ENCODE assay signal across 27 cellular contexts in the genomic region with DNA sequence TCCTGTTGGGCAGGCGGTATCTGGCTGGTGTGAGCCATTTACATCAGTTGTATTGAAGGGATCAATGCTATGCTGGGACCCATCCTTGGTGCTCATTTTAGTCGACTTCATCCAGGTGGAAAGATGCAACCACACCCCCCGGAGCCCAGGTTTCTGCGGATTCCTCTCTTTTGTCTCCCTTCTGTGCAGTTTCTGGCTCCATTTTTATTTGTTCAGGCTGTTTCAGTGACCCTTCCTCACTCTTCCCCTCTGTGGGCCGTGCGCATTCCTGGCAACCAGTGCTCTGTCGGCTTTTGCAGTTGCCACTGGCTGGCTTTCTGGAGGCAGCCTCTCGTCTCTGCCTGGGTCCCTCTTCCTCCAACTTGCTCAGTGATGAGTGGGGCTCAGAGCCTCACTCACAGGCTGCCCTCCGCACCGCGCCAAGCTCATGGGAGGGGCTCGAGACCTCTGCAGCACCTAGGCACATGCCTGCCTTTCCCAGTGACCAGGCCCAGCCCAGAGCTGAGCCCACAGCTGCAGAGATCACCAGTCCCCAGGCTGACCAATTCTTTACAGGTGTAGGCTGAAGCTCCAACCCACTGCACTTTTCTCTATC. TPM values are rescaled to one million over a fixed set of nuclear protein-coding genes. Genes with fewer than 3 reads are reported as not detected.
"Had no signal": no experiment of that assay in that cellular context is flagged by ENCODE, and none has a peak within 500 bp of the region (broad histone marks: within the 10 kb centered on the region; RNA-seq: fewer than 3 reads in every experiment).

No MANE protein-coding gene starts in this region.

- H3K4me3 Mint-ChIP-seq: immature natural killer cell; mesothelial cell of epicardium; naive B cell; natural killer cell treated with Interleukin-12 subunit alpha and Interleukin-12 subunit beta and Interleukin-15 and Interleukin-18, amount 100 ng/mL, for 72 hours; stimulated activated naive B cell treated with anti-CD40 and anti-IgM and Interleukin-4, amounts not matched to agents 10 μg/mL and 1 μg/mL and 100 μg/mL, for 72 hours had no signal

- H3K4me1 ChIP-seq: left ventricle myocardium inferior, right atrium auricular region, right lobe of liver, testis, thyroid gland, transverse colon, upper lobe of left lung had no signal

- H3K9me3 Mint-ChIP-seq: immature natural killer cell; mesothelial cell of epicardium; naive B cell; natural killer cell treated with Interleukin-12 subunit alpha and Interleukin-12 subunit beta and Interleukin-15 and Interleukin-18, amount 100 ng/mL, for 72 hours; stimulated activated naive B cell treated with anti-CD40 and anti-IgM and Interleukin-4, amounts not matched to agents 10 μg/mL and 1 μg/mL and 100 μg/mL, for 72 hours had no signal

- H3K9me3 ChIP-seq: heart left ventricle, left ventricle myocardium inferior, lower lobe of right lung, right atrium auricular region, right lobe of liver, stomach, testis, thyroid gland, transverse colon, upper lobe of left lung had no signal

- DNase-seq: heart left ventricle; hypothalamus; immature natural killer cell; kidney; left ventricle myocardium inferior; lower lobe of right lung; mammary epithelial cell; mesenchymal stem cell; naive B cell; nucleus accumbens; right lobe of liver; stimulated activated CD4-positive, alpha-beta T cell treated with anti-CD3 and anti-CD28 coated beads, Interleukin-12 subunit alpha, Interleukin-12 subunit beta, amount 100 ng/mL, for 4 hours; stimulated activated CD4-positive, alpha-beta T cell treated with anti-CD3 and anti-CD28 coated beads, Interleukin-15, amount 100 ng/mL, for 24 hours; stimulated activated CD4-positive, alpha-beta T cell treated with anti-CD3 and anti-CD28 coated beads, Interleukin-2, amount 100 ng/mL, for 24 hours; stimulated activated CD4-positive, alpha-beta T cell treated with anti-CD3 and anti-CD28 coated beads, Interleukin-4, amount 100 ng/mL, for 1 hour; stimulated activated naive B cell treated with anti-CD40 and anti-IgM and Interleukin-4, amounts not matched to agents 10 μg/mL and 1 μg/mL and 100 μg/mL, for 72 hours; stimulated activated naive CD8-positive, alpha-beta T cell treated with anti-CD3 and anti-CD28 coated beads, Interleukin-15, Interleukin-2, amounts not matched to agents 100 U/mL and 50 U/mL, for 24 hours; stomach; testis; thyroid gland; transverse colon had no signal

- ATAC-seq: heart left ventricle; lower lobe of right lung; natural killer cell treated with Interleukin-12 subunit alpha and Interleukin-12 subunit beta and Interleukin-15 and Interleukin-18, amount 100 ng/mL, for 72 hours; right lobe of liver; stimulated activated naive B cell treated with anti-CD40 and anti-IgM and Interleukin-4, amounts not matched to agents 10 μg/mL and 1 μg/mL and 100 μg/mL, for 72 hours; stimulated activated naive CD8-positive, alpha-beta T cell treated with anti-CD3 and anti-CD28 coated beads, Interleukin-15, Interleukin-2, amounts not matched to agents 100 U/mL and 50 U/mL, for 24 hours had no signal

- H3K27ac ChIP-seq: heart left ventricle, left ventricle myocardium inferior, lower lobe of right lung, parathyroid adenoma, right atrium auricular region, right lobe of liver, skin epidermis, stomach, testis, thyroid gland, transverse colon, upper lobe of left lung had no signal

- H3K27ac Mint-ChIP-seq: immature natural killer cell; mesothelial cell of epicardium; natural killer cell treated with Interleukin-12 subunit alpha and Interleukin-12 subunit beta and Interleukin-15 and Interleukin-18, amount 100 ng/mL, for 72 hours; stimulated activated naive B cell treated with anti-CD40 and anti-IgM and Interleukin-4, amounts not matched to agents 10 μg/mL and 1 μg/mL and 100 μg/mL, for 72 hours had no signal

- H3K36me3 Mint-ChIP-seq: immature natural killer cell; mesothelial cell of epicardium; natural killer cell treated with Interleukin-12 subunit alpha and Interleukin-12 subunit beta and Interleukin-15 and Interleukin-18, amount 100 ng/mL, for 72 hours; stimulated activated naive B cell treated with anti-CD40 and anti-IgM and Interleukin-4, amounts not matched to agents 10 μg/mL and 1 μg/mL and 100 μg/mL, for 72 hours had no signal

- H3K4me3 ChIP-seq: heart left ventricle, left ventricle myocardium inferior, lower lobe of right lung, right atrium auricular region, right lobe of liver, skin epidermis, stomach, testis, thyroid gland, transverse colon, upper lobe of left lung had no signal

- H3K36me3 ChIP-seq: heart left ventricle, left ventricle myocardium inferior, lower lobe of right lung, right atrium auricular region, right lobe of liver, stomach, thyroid gland, transverse colon, upper lobe of left lung had no signal

- H3K27me3 ChIP-seq: heart left ventricle, right atrium auricular region, right lobe of liver, stomach, testis, thyroid gland, transverse colon, upper lobe of left lung had no signal

RNA-seq across cellular contexts. Expression of a gene that starts 12.1 kb away (rescaled TPM):
- polyA plus RNA-seq: immature natural killer cell had no signal
